ENCODE assay signal across 8 cellular contexts in genomic region chr9:133146746-133147411, GRCh38. TPM values are rescaled to one million over a fixed set of nuclear protein-coding genes. Genes with fewer than 3 reads are reported as not detected.
DNase-seq lines count a peak whose midpoint lies in the region; ATAC-seq and TF ChIP-seq lines count a peak whose summit lies in the region.

No MANE protein-coding gene starts in this region.

- H3K36me3 ChIP-seq in mesodermal cell (ENCODE audit: control insufficient read depth, insufficient read depth, low read length) = peaks cover 3% of the 10 kb centered on the region

- peak overlapping the region; percentile 49 for H3K27ac Mint-ChIP-seq in activated naive CD4-positive, alpha-beta T cell treated with anti-CD3 and anti-CD28 coated beads, Interleukin-2, amount 10 ng/mL, durations not matched to agents 7 days and 5 days
- peak overlapping the region; percentile 34 for H3K27ac Mint-ChIP-seq in activated naive CD8-positive, alpha-beta T cell treated with anti-CD3 and anti-CD28 coated beads for 36 hours
- peak overlapping the region; percentile 96 for H3K27ac Mint-ChIP-seq in type B pancreatic cell

- H3K27ac ChIP-seq in mesodermal cell (ENCODE audit: low read depth, low read length, severe bottlenecking) = no peak overlapping the region

- CTCF ChIA-PET in activated naive CD4-positive, alpha-beta T cell treated with anti-CD3 and anti-CD28 coated beads, Interleukin-2, amount 10 ng/mL, durations not matched to agents 7 days and 5 days (lab: Charles Lee) = interaction anchor here (0.9 to 8.0 kb wide), 12 partner anchors 12 to 125 kb away, joined by 3 to 357 read pairs (median 10); partner anchors contain the start of gene GTF3C5

- H3K4me3 Mint-ChIP-seq in activated naive CD4-positive, alpha-beta T cell treated with anti-CD3 and anti-CD28 coated beads, Interleukin-2, amount 10 ng/mL, durations not matched to agents 7 days and 5 days = peak overlapping the region; percentile 93
- H3K4me3 Mint-ChIP-seq in activated naive CD8-positive, alpha-beta T cell treated with anti-CD3 and anti-CD28 coated beads for 36 hours = peak overlapping the region; percentile 88
- peak overlapping the region; percentile 94 for H3K4me3 Mint-ChIP-seq in type B pancreatic cell

- peak overlapping the region; percentile 11 for H3K4me3 ChIP-seq in mesodermal cell (ENCODE audit: extremely low read depth, insufficient read depth, low read length, poor library complexity, severe bottlenecking)

- peaks cover 25% of the 10 kb centered on the region for H3K4me1 ChIP-seq in mesodermal cell (ENCODE audit: control insufficient read depth, insufficient read depth, low read length, poor library complexity, severe bottlenecking)

- ATAC-seq in GM19023 (IDR thresholded peaks at IDR 0.05; ENCODE audit: unreplicated experiment) (no peak), GM21619 (IDR thresholded peaks at IDR 0.05; ENCODE audit: unreplicated experiment) (no peak)

- peaks cover 7% of the 10 kb centered on the region for H3K36me3 Mint-ChIP-seq in activated naive CD4-positive, alpha-beta T cell treated with anti-CD3 and anti-CD28 coated beads, Interleukin-2, amount 10 ng/mL, durations not matched to agents 7 days and 5 days
- no peaks in the 10 kb centered on the region for H3K36me3 Mint-ChIP-seq in activated naive CD8-positive, alpha-beta T cell treated with anti-CD3 and anti-CD28 coated beads for 36 hours
- no peaks in the 10 kb centered on the region for H3K36me3 Mint-ChIP-seq in type B pancreatic cell

- TF ChIP-seq CTCF in type B pancreatic cell (conservative IDR thresholded peaks at IDR 0.05) = no peak

- peaks cover 72% of the 10 kb centered on the region for H3K4me1 Mint-ChIP-seq in activated naive CD4-positive, alpha-beta T cell treated with anti-CD3 and anti-CD28 coated beads, Interleukin-2, amount 10 ng/mL, durations not matched to agents 7 days and 5 days
- H3K4me1 Mint-ChIP-seq in activated naive CD8-positive, alpha-beta T cell treated with anti-CD3 and anti-CD28 coated beads for 36 hours = peaks cover 52% of the 10 kb centered on the region
- H3K4me1 Mint-ChIP-seq in type B pancreatic cell (ENCODE audit: unreplicated experiment) = peaks cover 25% of the 10 kb centered on the region

- DNase-seq in activated naive CD4-positive, alpha-beta T cell treated with anti-CD3 and anti-CD28 coated beads, Interleukin-2, amount 10 ng/mL, durations not matched to agents 7 days and 5 days = no peak
- no peak for DNase-seq in activated naive CD4-positive, alpha-beta T cell treated with anti-CD3 and anti-CD28 coated beads, Interleukin-2, amount 50 U/mL, for 16 hours
- DNase-seq in activated naive CD8-positive, alpha-beta T cell treated with anti-CD3 and anti-CD28 coated beads for 36 hours = no peak
- DNase-seq in type B pancreatic cell (ENCODE audit: extremely low spot score, unreplicated experiment) = no peak
- DNase-seq in GF-D8 (lab: John Stamatoyannopoulos, UW) = no peak

- no peaks in the 10 kb centered on the region for H3K9me3 Mint-ChIP-seq in activated naive CD4-positive, alpha-beta T cell treated with anti-CD3 and anti-CD28 coated beads, Interleukin-2, amount 10 ng/mL, durations not matched to agents 7 days and 5 days
- H3K9me3 Mint-ChIP-seq in activated naive CD8-positive, alpha-beta T cell treated with anti-CD3 and anti-CD28 coated beads for 36 hours = no peaks in the 10 kb centered on the region
- no peaks in the 10 kb centered on the region for H3K9me3 Mint-ChIP-seq in type B pancreatic cell

- 57 to 69% methylated on average over 4 to 7 of the region's 7 CpGs for WGBS in mesodermal cell (ENCODE audit: insufficient coverage in 2 of 2), 2 experiments

- no peaks in the 10 kb centered on the region for H3K9me3 ChIP-seq in mesodermal cell (ENCODE audit: control insufficient read depth, low read length)

- peaks cover 7% of the 10 kb centered on the region for H3K27me3 Mint-ChIP-seq in activated naive CD4-positive, alpha-beta T cell treated with anti-CD3 and anti-CD28 coated beads, Interleukin-2, amount 10 ng/mL, durations not matched to agents 7 days and 5 days
- H3K27me3 Mint-ChIP-seq in activated naive CD8-positive, alpha-beta T cell treated with anti-CD3 and anti-CD28 coated beads for 36 hours = no peaks in the 10 kb centered on the region
- no peaks in the 10 kb centered on the region for H3K27me3 Mint-ChIP-seq in type B pancreatic cell

RNA-seq across cellular contexts. Expression of gene GBGT1, which starts 16.8 kb away (rescaled TPM):
- total RNA-seq in activated naive CD8-positive, alpha-beta T cell treated with anti-CD3 and anti-CD28 coated beads for 36 hours = 1 to 10 TPM; 1.6 to 2.9 TPM
- 16.3 TPM for polyA plus RNA-seq in mesodermal cell (2013, experiment 1 of 2)
- polyA plus RNA-seq in mesodermal cell (2013, experiment 2 of 2) = 10.2 TPM
- 21.0 and 54.9 TPM in 2 replicates for total RNA-seq in type B pancreatic cell (ENCODE audit: low replicate concordance)

RNA-seq across cellular contexts. Expression of gene RALGDS, which starts 25.8 kb away (rescaled TPM):
- 10 to 100 TPM; 50.3 to 51.9 TPM for total RNA-seq in activated naive CD8-positive, alpha-beta T cell treated with anti-CD3 and anti-CD28 coated beads for 36 hours
- polyA plus RNA-seq in mesodermal cell (2013, experiment 1 of 2) = 66.2 TPM
- 57.5 TPM for polyA plus RNA-seq in mesodermal cell (2013, experiment 2 of 2)
- 64.8 and 86.3 TPM in 2 replicates for total RNA-seq in type B pancreatic cell (ENCODE audit: low replicate concordance)

Comparison
In these comparisons a context has a peak if more than half of its experiments do, and no peak if none do; other contexts are left out.
1. H3K27ac Mint-ChIP-seq: peak in every context shown above with its lines; median percentile 96 in type B pancreatic cell; 49 in activated naive CD4-positive, alpha-beta T cell treated with anti-CD3 and anti-CD28 coated beads, Interleukin-2, amount 10 ng/mL, durations not matched to agents 7 days and 5 days; 34 in activated naive CD8-positive, alpha-beta T cell treated with anti-CD3 and anti-CD28 coated beads for 36 hours.